In genomic region chr7:117386125-117386709, GRCh38 we compare ENCODE assay signal across 26 cellular contexts. TPM values are rescaled to one million over a fixed set of nuclear protein-coding genes. Genes with fewer than 3 reads are reported as not detected.
DNase-seq lines count a peak whose midpoint lies in the region; ATAC-seq and TF ChIP-seq lines count a peak whose summit lies in the region.
"Had no signal": no experiment of that assay in that cellular context is flagged by ENCODE, and none has a peak within 500 bp of the region (broad histone marks: within the 10 kb centered on the region; RNA-seq: fewer than 3 reads in every experiment).

No MANE protein-coding gene starts in this region.

- H3K9me3 Mint-ChIP-seq in glutamatergic neuron (ENCODE audit: unreplicated experiment): peaks cover 3% of the 10 kb centered on the region

- H3K27me3 ChIP-seq in GM23248 (replicated peaks; ENCODE audit: insufficient read depth) (no peaks in the 10 kb centered on the region), fibroblast of lung (ENCODE audit: control insufficient read depth, insufficient read depth, low read length) (no peaks in the 10 kb centered on the region), smooth muscle cell (ENCODE audit: low read depth) (no peaks in the 10 kb centered on the region)
- H3K27me3 ChIP-seq: body of pancreas, foreskin keratinocyte, neural progenitor cell had no signal

- H4K20me1 ChIP-seq in GM23248 (ENCODE audit: insufficient read depth) (no peaks in the 10 kb centered on the region), fibroblast of lung (ENCODE audit: control insufficient read depth, extremely low read depth, insufficient read depth, low read length) (no peaks in the 10 kb centered on the region), smooth muscle cell (ENCODE audit: low read depth) (no peaks in the 10 kb centered on the region)

- H3K4me3 Mint-ChIP-seq in glutamatergic neuron (ENCODE audit: unreplicated experiment): no peak overlapping the region
- H3K4me3 Mint-ChIP-seq: activated CD4-positive, alpha-beta T cell treated with anti-CD3 and anti-CD28 coated beads, Interleukin-2, amount 10 ng/mL, durations not matched to agents 24 days and 14 days; activated naive CD8-positive, alpha-beta T cell; neural progenitor cell; stimulated activated naive B cell treated with anti-CD40 and anti-IgM and Interleukin-4, amounts not matched to agents 10 μg/mL and 1 μg/mL and 100 μg/mL, for 72 hours had no signal

- H3K9me3 ChIP-seq in GM23248 (ENCODE audit: low read depth) (no peaks in the 10 kb centered on the region), fibroblast of lung (ENCODE audit: control insufficient read depth, insufficient read depth, low read depth, low read length) (no peaks in the 10 kb centered on the region), smooth muscle cell (replicated peaks; ENCODE audit: low read depth) (peaks cover 15% of the 10 kb centered on the region)
- H3K9me3 ChIP-seq: body of pancreas, psoas muscle, SK-N-SH, thoracic aorta had no signal

- H3K9me2 ChIP-seq in GM23248 (ENCODE audit: insufficient read depth): no peaks in the 10 kb centered on the region
- H3K9me2 ChIP-seq: SK-N-SH had no signal

- H3K4me1 ChIP-seq in GM23248 (ENCODE audit: insufficient read depth) (peaks cover 10% of the 10 kb centered on the region), fibroblast of lung (ENCODE audit: control insufficient read depth, extremely low read depth, insufficient read depth, low read length) (no peaks in the 10 kb centered on the region), smooth muscle cell (ENCODE audit: low read depth) (peaks cover 12% of the 10 kb centered on the region)
- H3K4me1 ChIP-seq: foreskin keratinocyte, neural progenitor cell, psoas muscle had no signal

- H3F3A ChIP-seq in GM23248 (ENCODE audit: insufficient read depth): 0 out of 2 replicates have a peak, but pooled peaks cover 7% of the 10 kb centered on the region
- H3F3A ChIP-seq in smooth muscle cell (ENCODE audit: low read depth): no peaks in the 10 kb centered on the region

- H2AFZ ChIP-seq in GM23248 (peak overlapping the region; percentile 32; the same call in 1 of the 2 replicates), fibroblast of lung (ENCODE audit: low read length) (no peak overlapping the region), smooth muscle cell (ENCODE audit: low read depth) (no peak overlapping the region)
- H2AFZ ChIP-seq: neural progenitor cell had no signal

- H3K4me3 ChIP-seq in GM23248 (no peak overlapping the region), fibroblast of lung (replicated peaks in 1 of 4; ENCODE audit: control extremely low read depth in 1 of 4, insufficient read depth in 1 of 4, low read depth in 3 of 4, low read length in 4 of 4) (no peak overlapping the region), smooth muscle cell (no peak overlapping the region)
- H3K4me3 ChIP-seq: body of pancreas, coronary artery, neural progenitor cell, psoas muscle, thoracic aorta had no signal

- H3K4me2 ChIP-seq in GM23248 (ENCODE audit: unreplicated experiment) (no peak overlapping the region), fibroblast of lung (ENCODE audit: extremely low read depth, insufficient read depth, low read length) (no peak overlapping the region), smooth muscle cell (no peak overlapping the region)
- H3K4me2 ChIP-seq: neural progenitor cell had no signal

- H3K4me1 Mint-ChIP-seq in glutamatergic neuron (ENCODE audit: low read depth, unreplicated experiment): no peaks in the 10 kb centered on the region
- H3K4me1 Mint-ChIP-seq: activated CD4-positive, alpha-beta T cell treated with anti-CD3 and anti-CD28 coated beads, Interleukin-2, amount 10 ng/mL, durations not matched to agents 24 days and 14 days; neural progenitor cell; stimulated activated naive B cell treated with anti-CD40 and anti-IgM and Interleukin-4, amounts not matched to agents 10 μg/mL and 1 μg/mL and 100 μg/mL, for 72 hours had no signal

- H3K79me2 ChIP-seq in GM23248 (ENCODE audit: insufficient read depth) (no peaks in the 10 kb centered on the region), fibroblast of lung (ENCODE audit: control insufficient read depth, insufficient read depth, low read length) (no peaks in the 10 kb centered on the region), smooth muscle cell (ENCODE audit: low read depth) (no peaks in the 10 kb centered on the region)

- in situ Hi-C loops in GM23248 (cut with MboI): loop anchor here (10.0 kb wide), 1 partner anchor 171 kb away; no protein-coding TSS in a partner anchor

- no peak overlapping the region for H3K27ac Mint-ChIP-seq in glutamatergic neuron (ENCODE audit: unreplicated experiment)
- H3K27ac Mint-ChIP-seq: activated CD4-positive, alpha-beta T cell treated with anti-CD3 and anti-CD28 coated beads, Interleukin-2, amount 10 ng/mL, durations not matched to agents 24 days and 14 days; activated naive CD8-positive, alpha-beta T cell; neural progenitor cell; stimulated activated naive B cell treated with anti-CD40 and anti-IgM and Interleukin-4, amounts not matched to agents 10 μg/mL and 1 μg/mL and 100 μg/mL, for 72 hours had no signal

- no peaks in the 10 kb centered on the region for H3K36me3 Mint-ChIP-seq in glutamatergic neuron (ENCODE audit: unreplicated experiment)
- H3K36me3 Mint-ChIP-seq: activated naive CD8-positive, alpha-beta T cell; neural progenitor cell; stimulated activated naive B cell treated with anti-CD40 and anti-IgM and Interleukin-4, amounts not matched to agents 10 μg/mL and 1 μg/mL and 100 μg/mL, for 72 hours had no signal

- H3K36me3 ChIP-seq in GM23248 (ENCODE audit: low read depth): no peaks in the 10 kb centered on the region
- H3K36me3 ChIP-seq in fibroblast of lung (ENCODE audit: control insufficient read depth, insufficient read depth, low read length): no peaks in the 10 kb centered on the region
- H3K36me3 ChIP-seq in smooth muscle cell (ENCODE audit: low read depth): peaks cover 13% of the 10 kb centered on the region
- H3K36me3 ChIP-seq: neural progenitor cell, thoracic aorta had no signal

- DNase-seq in GM23248 (peak; percentile 54), RPMI7951 (ENCODE audit: low read depth) (peak; percentile 55), fibroblast of lung (ENCODE audit: low read depth in 2 of 2) (peak; percentile 19 to 75), smooth muscle cell (lab: John Stamatoyannopoulos, UW; ENCODE audit: unreplicated experiment) (no peak), glutamatergic neuron (no peak)
- DNase-seq: activated CD4-positive, alpha-beta T cell treated with anti-CD3 and anti-CD28 coated beads, Interleukin-2, amount 10 ng/mL, durations not matched to agents 24 days and 14 days; body of pancreas; NCI-H1417 treated with DMSO at 0.1 percent for 48 hours; NCI-H2107; psoas muscle; stimulated activated CD4-positive, alpha-beta T cell treated with anti-CD3 and anti-CD28 coated beads, Interleukin-1b, Interleukin-23, amount 100 ng/mL, for 48 hours; stimulated activated naive B cell treated with anti-CD40 and anti-IgM and Interleukin-4, amounts not matched to agents 10 μg/mL and 1 μg/mL and 100 μg/mL, for 72 hours had no signal

- TF ChIP-seq CTCF in fibroblast of lung (conservative IDR thresholded peaks at IDR 0.05 in 1 of 2, IDR thresholded peaks at IDR 0.05 in 1 of 2; ENCODE audit: low read depth in 1 of 2, low read length in 2 of 2) (no peak), smooth muscle cell (IDR thresholded peaks at IDR 0.05; ENCODE audit: borderline replicate concordance, insufficient read depth, poor library complexity, severe bottlenecking) (no peak), glutamatergic neuron (IDR thresholded peaks at IDR 0.05; ENCODE audit: partially characterized antibody, unreplicated experiment) (no peak)

- H3K9ac ChIP-seq in GM23248 (no peak overlapping the region), fibroblast of lung (ENCODE audit: insufficient read depth, low read length) (no peak overlapping the region), smooth muscle cell (ENCODE audit: low read depth) (no peak overlapping the region)
- H3K9ac ChIP-seq: neural progenitor cell, SK-N-SH had no signal

- 28 to 53% methylated on average over 1 of the region's 1 CpG for WGBS in GM23248 (ENCODE audit: low coverage in 1 of 2, low lambda C conversion rate in 2 of 2, missing lambda C conversion rate in 2 of 2), 2 experiments
- 61% methylated on average over 1 of the region's 1 CpG for WGBS in smooth muscle cell (ENCODE audit: low lambda C conversion rate)

- H3K27me3 Mint-ChIP-seq in glutamatergic neuron (ENCODE audit: unreplicated experiment): no peaks in the 10 kb centered on the region
- H3K27me3 Mint-ChIP-seq: activated CD4-positive, alpha-beta T cell treated with anti-CD3 and anti-CD28 coated beads, Interleukin-2, amount 10 ng/mL, durations not matched to agents 24 days and 14 days; activated naive CD8-positive, alpha-beta T cell; stimulated activated naive B cell treated with anti-CD40 and anti-IgM and Interleukin-4, amounts not matched to agents 10 μg/mL and 1 μg/mL and 100 μg/mL, for 72 hours had no signal

- H3K27ac ChIP-seq in GM23248 (no peak overlapping the region), fibroblast of lung (ENCODE audit: insufficient read depth, low read length) (no peak overlapping the region), smooth muscle cell (ENCODE audit: low read depth) (peak overlapping the region; percentile 4)
- H3K27ac ChIP-seq: body of pancreas, coronary artery, foreskin keratinocyte, HL-60, neural progenitor cell, psoas muscle, thoracic aorta had no signal

- ATAC-seq in GM19455 (IDR thresholded peaks at IDR 0.05; ENCODE audit: unreplicated experiment): no peak
- ATAC-seq in GM18861 (IDR thresholded peaks at IDR 0.05; ENCODE audit: unreplicated experiment): no peak
- ATAC-seq: psoas muscle; stimulated activated naive B cell treated with anti-CD40 and anti-IgM and Interleukin-4, amounts not matched to agents 10 μg/mL and 1 μg/mL and 100 μg/mL, for 72 hours had no signal

RNA-seq across cellular contexts. Expression of gene ASZ1, which starts 41.1 kb away (rescaled TPM):
- not detected in 2 replicates for total RNA-seq in GM23248 (2014; rRNA removed; shearing (Covaris generic))
- polyA plus RNA-seq in GM23248 (2016; fragmentation: Nextera tagmentation; extraction: Ambion mirVana) (not detected in 2 replicates), fibroblast of lung (0.03 TPM in 1 of 2 replicates, not detected in the other), smooth muscle cell (not detected in 2 replicates)
- not detected in 2 replicates for total RNA-seq in RPMI7951 (2014; rRNA removed; shearing (Covaris generic))
- total RNA-seq in fibroblast of lung (not detected in 2 replicates), smooth muscle cell (not detected in 2 replicates), glutamatergic neuron (ENCODE audit: unreplicated experiment) (not detected)
- polyA plus RNA-seq in fibroblast of lung (2012): 0.10 TPM in 1 of 2 replicates, not detected in the other
- polyA minus RNA-seq in fibroblast of lung (ENCODE audit: low replicate concordance): not detected in 2 replicates
- total RNA-seq: activated CD4-positive, alpha-beta T cell treated with anti-CD3 and anti-CD28 coated beads, Interleukin-2, amount 10 ng/mL, durations not matched to agents 24 days and 14 days; body of pancreas; foreskin keratinocyte; mucosa of gallbladder; NCI-H460; psoas muscle; skeletal muscle tissue; T-helper 2 cell treated with Interferon-gamma antibody and Interleukin-4, amounts not matched to agents 100 ng/mL and 5 ng/mL, for 36 hours; thoracic aorta had no signal
- polyA plus RNA-seq: foreskin keratinocyte, liver, psoas muscle, SK-N-SH had no signal

Comparison
In these comparisons a context has a peak if more than half of its experiments do, and no peak if none do; other contexts are left out.
1. DNase-seq: peak in GM23248 (single experiment), RPMI7951 (single experiment) and fibroblast of lung (2 of 2); none in smooth muscle cell (single experiment) and glutamatergic neuron (single experiment).